18 cellular contexts compared by ENCODE assay signal in genomic region chr11:77771135-77771534, GRCh38. TPM values are rescaled to one million over a fixed set of nuclear protein-coding genes. Genes with fewer than 3 reads are reported as not detected.
DNase-seq lines count a peak whose midpoint lies in the region; ATAC-seq lines count a peak whose summit lies in the region.
"Had no signal": no experiment of that assay in that cellular context is flagged by ENCODE, and none has a peak within 500 bp of the region (broad histone marks: within the 10 kb centered on the region; RNA-seq: fewer than 3 reads in every experiment).

No MANE protein-coding gene starts in this region.

- peaks cover 53% of the 10 kb centered on the region for H3K4me1 Mint-ChIP-seq in activated CD4-positive, alpha-beta T cell treated with anti-CD3 and anti-CD28 coated beads for 36 hours
- peaks cover 30 to 31% of the 10 kb centered on the region in 2 donors for H3K4me1 Mint-ChIP-seq in natural killer cell treated with Interleukin-12 subunit alpha and Interleukin-12 subunit beta and Interleukin-15 and Interleukin-18, amount 100 ng/mL, for 72 hours (ENCODE audit: low read depth in 2 of 2)

- H3K27me3 Mint-ChIP-seq in activated CD4-positive, alpha-beta T cell treated with anti-CD3 and anti-CD28 coated beads for 36 hours = no peaks in the 10 kb centered on the region
- no peaks in the 10 kb centered on the region for H3K27me3 Mint-ChIP-seq in natural killer cell treated with Interleukin-12 subunit alpha and Interleukin-12 subunit beta and Interleukin-15 and Interleukin-18, amount 100 ng/mL, for 72 hours
- H3K27me3 Mint-ChIP-seq: activated B cell treated with CpG ODN at 0.5 μM for 24 hours; activated CD8-positive, alpha-beta memory T cell treated with anti-CD3 and anti-CD28 coated beads, Interleukin-2, amount 10 ng/mL, durations not matched to agents 7 days and 5 days had no signal

- CTCF ChIA-PET in activated CD4-positive, alpha-beta T cell treated with anti-CD3 and anti-CD28 coated beads for 36 hours (lab: Charles Lee) = no interaction called here

- intact Hi-C loops in activated CD4-positive, alpha-beta T cell treated with anti-CD3 and anti-CD28 coated beads for 36 hours (cut with DNase I, micrococcal nuclease) = no loop called here

- no peak overlapping the region for H3K4me3 Mint-ChIP-seq in activated CD4-positive, alpha-beta T cell treated with anti-CD3 and anti-CD28 coated beads for 36 hours
- H3K4me3 Mint-ChIP-seq in natural killer cell treated with Interleukin-12 subunit alpha and Interleukin-12 subunit beta and Interleukin-15 and Interleukin-18, amount 100 ng/mL, for 72 hours = peak overlapping the region; percentile 43
- H3K4me3 Mint-ChIP-seq: activated B cell treated with CpG ODN at 0.5 μM for 24 hours; activated CD8-positive, alpha-beta memory T cell treated with anti-CD3 and anti-CD28 coated beads, Interleukin-2, amount 10 ng/mL, durations not matched to agents 7 days and 5 days had no signal

- H3K27ac Mint-ChIP-seq in activated CD4-positive, alpha-beta T cell treated with anti-CD3 and anti-CD28 coated beads for 36 hours = peak overlapping the region; percentile 7
- H3K27ac Mint-ChIP-seq in natural killer cell treated with Interleukin-12 subunit alpha and Interleukin-12 subunit beta and Interleukin-15 and Interleukin-18, amount 100 ng/mL, for 72 hours = peak overlapping the region; percentile 32 to 33
- H3K27ac Mint-ChIP-seq: activated B cell treated with CpG ODN at 0.5 μM for 24 hours; activated CD8-positive, alpha-beta memory T cell treated with anti-CD3 and anti-CD28 coated beads, Interleukin-2, amount 10 ng/mL, durations not matched to agents 7 days and 5 days had no signal

- H3K36me3 Mint-ChIP-seq in activated CD4-positive, alpha-beta T cell treated with anti-CD3 and anti-CD28 coated beads for 36 hours (ENCODE audit: low read depth) = peaks cover 3% of the 10 kb centered on the region
- no peaks in the 10 kb centered on the region for H3K36me3 Mint-ChIP-seq in natural killer cell treated with Interleukin-12 subunit alpha and Interleukin-12 subunit beta and Interleukin-15 and Interleukin-18, amount 100 ng/mL, for 72 hours

- POLR2A ChIA-PET in activated CD4-positive, alpha-beta T cell treated with anti-CD3 and anti-CD28 coated beads for 36 hours (lab: Charles Lee) = no interaction called here

- no peak for DNase-seq in activated CD4-positive, alpha-beta T cell treated with anti-CD3 and anti-CD28 coated beads for 36 hours
- DNase-seq in activated CD4-positive, alpha-beta T cell treated with anti-CD3 and anti-CD28 coated beads, Interleukin-2, amount 50 U/mL, for 48 hours = no peak
- DNase-seq in M059J (ENCODE audit: low read depth) = peak; percentile 20
- peak; percentile 13 for DNase-seq in amniotic epithelial cell (ENCODE audit: low read depth)
- no peak for DNase-seq in natural killer cell treated with Interleukin-12 subunit alpha and Interleukin-12 subunit beta and Interleukin-15 and Interleukin-18, amount 100 ng/mL, for 72 hours (ENCODE audit: low spot score)
- no peak for DNase-seq in ureter (ENCODE audit: low spot score)
- DNase-seq: activated B cell treated with CpG ODN at 0.5 μM for 24 hours; activated CD8-positive, alpha-beta memory T cell treated with anti-CD3 and anti-CD28 coated beads, Interleukin-2, amount 10 ng/mL, durations not matched to agents 7 days and 5 days; activated naive CD4-positive, alpha-beta T cell treated with Interleukin-2 at 50 U/mL for 16 hours; C1 segment of cervical spinal cord; DMS79; effector CD4-positive, alpha-beta T cell; mesenchymal stem cell; NCI-H1694; NCI-H446 treated with DMSO at 0.1 percent for 48 hours; stimulated activated naive CD4-positive, alpha-beta T cell had no signal

- no peak for ATAC-seq in activated CD4-positive, alpha-beta T cell treated with anti-CD3 and anti-CD28 coated beads for 36 hours
- no peak for ATAC-seq in natural killer cell treated with Interleukin-12 subunit alpha and Interleukin-12 subunit beta and Interleukin-15 and Interleukin-18, amount 100 ng/mL, for 72 hours
- ATAC-seq in HG02885 (IDR thresholded peaks at IDR 0.05; ENCODE audit: poor library complexity, unreplicated experiment) (no peak), HG02981 (IDR thresholded peaks at IDR 0.05; ENCODE audit: unreplicated experiment) (no peak)
- ATAC-seq: activated CD8-positive, alpha-beta memory T cell treated with anti-CD3 and anti-CD28 coated beads, Interleukin-2, amount 10 ng/mL, durations not matched to agents 7 days and 5 days had no signal

- H3K9me3 Mint-ChIP-seq in activated CD4-positive, alpha-beta T cell treated with anti-CD3 and anti-CD28 coated beads for 36 hours (ENCODE audit: low read depth) = no peaks in the 10 kb centered on the region
- H3K9me3 Mint-ChIP-seq in natural killer cell treated with Interleukin-12 subunit alpha and Interleukin-12 subunit beta and Interleukin-15 and Interleukin-18, amount 100 ng/mL, for 72 hours = no peaks in the 10 kb centered on the region
- H3K9me3 Mint-ChIP-seq: activated B cell treated with CpG ODN at 0.5 μM for 24 hours had no signal

RNA-seq across cellular contexts. Expression of gene RSF1, which starts 49.4 kb away (rescaled TPM):
- 10 to 100 TPM; 49.9 to 59.2 TPM for total RNA-seq in activated CD4-positive, alpha-beta T cell treated with anti-CD3 and anti-CD28 coated beads for 36 hours
- total RNA-seq in M059J (2014; rRNA removed; shearing (Covaris generic)) = 31.0 and 32.7 TPM in 2 replicates
- total RNA-seq in natural killer cell treated with Interleukin-12 subunit alpha and Interleukin-12 subunit beta and Interleukin-15 and Interleukin-18, amount 100 ng/mL, for 72 hours = 10 to 100 TPM; 59.9 to 68.5 TPM
- 70.3 TPM for total RNA-seq in ureter

RNA-seq across cellular contexts. Expression of gene AAMDC, which starts 49.8 kb away (rescaled TPM):
- total RNA-seq in activated CD4-positive, alpha-beta T cell treated with anti-CD3 and anti-CD28 coated beads for 36 hours = 1 to 10 TPM; 4.8 to 5.3 TPM
- 18.3 and 28.8 TPM in 2 replicates for total RNA-seq in M059J (2014; rRNA removed; shearing (Covaris generic))
- total RNA-seq in natural killer cell treated with Interleukin-12 subunit alpha and Interleukin-12 subunit beta and Interleukin-15 and Interleukin-18, amount 100 ng/mL, for 72 hours = 1 to 10 TPM; 1.7 to 4.9 TPM
- total RNA-seq in ureter = 20.4 TPM

Comparison
In these comparisons a context has a peak if more than half of its experiments do, and no peak if none do; other contexts are left out.
1. DNase-seq: peak in M059J (single experiment) and amniotic epithelial cell (single experiment); none in activated CD4-positive, alpha-beta T cell treated with anti-CD3 and anti-CD28 coated beads for 36 hours (single experiment), activated CD4-positive, alpha-beta T cell treated with anti-CD3 and anti-CD28 coated beads, Interleukin-2, amount 50 U/mL, for 48 hours (0 of 2), natural killer cell treated with Interleukin-12 subunit alpha and Interleukin-12 subunit beta and Interleukin-15 and Interleukin-18, amount 100 ng/mL, for 72 hours (single experiment) and ureter (single experiment).